ENCODE assay signal across 7 cellular contexts in the genomic region with DNA sequence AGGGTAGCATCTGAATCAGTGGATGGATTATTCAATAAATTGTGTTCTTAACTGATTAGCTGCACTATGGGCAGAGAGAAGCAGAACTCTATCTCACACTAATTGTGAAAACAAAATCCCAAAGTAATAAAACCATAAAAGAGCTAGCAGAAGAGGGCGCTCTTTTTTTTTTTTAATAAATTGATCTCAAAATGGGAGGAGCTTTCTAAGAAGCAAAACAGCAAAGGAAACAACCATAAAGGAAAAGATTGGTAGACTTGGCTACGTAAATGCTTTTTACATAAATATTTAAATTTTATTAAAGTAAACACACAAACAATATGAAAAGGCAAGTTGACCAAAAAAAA. TPM values are rescaled to one million over a fixed set of nuclear protein-coding genes. Genes with fewer than 3 reads are reported as not detected.
A peak's percentile ranks its signal among the peaks of the same experiment; 100 is the strongest.
DNase-seq lines count a peak whose midpoint lies in the region; ATAC-seq and TF ChIP-seq lines count a peak whose summit lies in the region.

No MANE protein-coding gene starts in this region.

- POLR2A ChIA-PET in T-cell (lab: Charles Lee), result interaction anchor here (0.6 to 1.7 kb wide), 8 partner anchors 8 to 1821 kb away, joined by 3 to 6 read pairs (median 3); a partner anchor contains a TSS

- H3K27me3 Mint-ChIP-seq in T-cell, result no peaks in the 10 kb centered on the region

- DNase-seq in EL, result peak; percentile 36
- peak; percentile 37 for DNase-seq in LHCN-M2 (ENCODE audit: low read depth)
- DNase-seq in T-cell, result peak in 1 of 34 experiments; percentile 8
- peak; percentile 63 for DNase-seq in fibroblast of villous mesenchyme (ENCODE audit: low read depth)
- DNase-seq in substantia nigra (lab: John Stamatoyannopoulos, UW), result no peak
- no peak for DNase-seq in activated T-cell treated with anti-CD3 and anti-CD28 coated beads, Interleukin-2, amount 50 U/mL, for 1 hour

- H3K27ac ChIP-seq in subcutaneous abdominal adipose tissue (ENCODE audit: low read depth, low read length) (peak overlapping the region; percentile 95), substantia nigra (ENCODE audit: low read depth, low read length, poor library complexity, severe bottlenecking) (no peak overlapping the region)

- H3K9me3 Mint-ChIP-seq in T-cell, result no peaks in the 10 kb centered on the region

- no peaks in the 10 kb centered on the region for H3K27me3 ChIP-seq in subcutaneous abdominal adipose tissue (ENCODE audit: control insufficient read depth in 5 of 5, insufficient read depth in 4 of 5, low read length in 5 of 5)

- peak overlapping the region; percentile 92 to 93 for H3K27ac Mint-ChIP-seq in T-cell

- peak overlapping the region in 2 of 3 donors; percentile 2 to 82 for H3K4me3 Mint-ChIP-seq in T-cell

- no peaks in the 10 kb centered on the region for H3K36me3 ChIP-seq in subcutaneous abdominal adipose tissue (ENCODE audit: control insufficient read depth in 5 of 5, insufficient read depth in 5 of 5, low read length in 5 of 5)

- no peak for ATAC-seq in T-cell (replicated peaks in 1 of 4)

- TF ChIP-seq CTCF in fibroblast of villous mesenchyme (IDR thresholded peaks at IDR 0.05; ENCODE audit: insufficient read depth, low read depth, low read length), result peak; percentile 32

- no peaks in the 10 kb centered on the region for H3K9me3 ChIP-seq in subcutaneous abdominal adipose tissue (ENCODE audit: control insufficient read depth in 5 of 5, low read length in 5 of 5)

- H3K4me3 ChIP-seq in fibroblast of villous mesenchyme (ENCODE audit: low read depth, low read length), result no peak overlapping the region
- no peak overlapping the region for H3K4me3 ChIP-seq in subcutaneous abdominal adipose tissue (ENCODE audit: low read depth in 1 of 5, low read length in 5 of 5)

- CTCF ChIA-PET in T-cell (lab: Charles Lee), result interaction anchor here (0.5 to 3.9 kb wide), 38 partner anchors 9 to 1469 kb away, joined by 3 to 89 read pairs (median 4); a partner anchor contains a TSS

- no peak overlapping the region for H3K9ac ChIP-seq in subcutaneous abdominal adipose tissue (ENCODE audit: low read length in 5 of 5)

- peaks cover 4% of the 10 kb centered on the region for H3K36me3 Mint-ChIP-seq in T-cell

- H3K4me1 Mint-ChIP-seq in T-cell, result peaks cover 37 to 42% (median 40%) of the 10 kb centered on the region in 3 donors

- peaks cover 0 to 31% (median 28%) of the 10 kb centered on the region in 5 donors for H3K4me1 ChIP-seq in subcutaneous abdominal adipose tissue (ENCODE audit: control insufficient read depth in 5 of 5, insufficient read depth in 5 of 5, low read length in 5 of 5)

RNA-seq across cellular contexts. Expression of a gene that starts 1.5 kb away (rescaled TPM):
- 60.0 and 63.7 TPM in 2 replicates for total RNA-seq in LHCN-M2 (2014; rRNA removed)
- 31.7 TPM for polyA plus RNA-seq in LHCN-M2 (2012)
- total RNA-seq in T-cell, result 10 to 100 TPM; 24.9 to 30.6 (median 26.8) TPM
- 62.5 and 105 TPM in 2 replicates for total RNA-seq in fibroblast of villous mesenchyme

RNA-seq across cellular contexts. Expression of a gene that starts 6.7 kb away (rescaled TPM):
- total RNA-seq in LHCN-M2 (2014; rRNA removed) (46.1 and 55.9 TPM in 2 replicates), T-cell (10 to 100 TPM; 45.8 to 78.7 (median 47.5) TPM), fibroblast of villous mesenchyme (37.4 and 84.6 TPM in 2 replicates)
- polyA plus RNA-seq in LHCN-M2 (2012), result 25.1 TPM

Comparison
In these comparisons a context has a peak if more than half of its experiments do, and no peak if none do; other contexts are left out.
1. DNase-seq: peak in EL (single experiment), LHCN-M2 (single experiment) and fibroblast of villous mesenchyme (single experiment); none in substantia nigra (0 of 49) and activated T-cell treated with anti-CD3 and anti-CD28 coated beads, Interleukin-2, amount 50 U/mL, for 1 hour (single experiment).